In the genomic region with DNA sequence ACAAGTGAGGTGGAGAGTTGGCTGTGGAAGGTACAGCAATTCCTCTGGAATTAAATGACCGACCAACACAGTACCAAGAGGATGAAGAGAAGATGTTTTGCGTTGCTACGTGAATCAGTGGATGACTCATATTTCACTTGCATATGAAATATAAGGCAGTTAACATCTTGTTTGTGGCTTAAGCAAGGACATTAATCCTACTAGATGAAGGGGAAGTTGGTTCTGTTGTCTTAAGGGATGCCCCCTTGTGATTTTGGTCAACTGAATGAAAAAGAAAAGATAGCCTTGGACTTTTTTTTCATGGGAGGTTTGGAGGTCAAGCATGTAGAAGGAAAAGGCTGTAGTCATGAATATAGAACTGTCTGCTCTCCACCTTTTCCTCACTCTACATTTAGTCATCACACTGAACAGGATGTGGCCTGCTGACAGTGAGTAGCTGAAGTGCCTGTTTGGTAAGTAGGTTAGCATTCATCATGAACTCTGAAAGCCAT, we compare ENCODE assay signal across 8 cellular contexts. TPM values are rescaled to one million over a fixed set of nuclear protein-coding genes. Genes with fewer than 3 reads are reported as not detected.
A peak's percentile ranks its signal among the peaks of the same experiment; 100 is the strongest.
DNase-seq lines count a peak whose midpoint lies in the region; ATAC-seq and TF ChIP-seq lines count a peak whose summit lies in the region.

No MANE protein-coding gene starts in this region.

- in situ Hi-C loops in astrocyte of the spinal cord (cut with HindIII; ENCODE audit: low sequenced_read_pairs) = no loop called here

- no peaks in the 10 kb centered on the region for H3K27me3 ChIP-seq in endodermal cell (ENCODE audit: control insufficient read depth, insufficient read depth, low read length, poor library complexity, severe bottlenecking)

- 86 to 92% methylated on average over 1 to 3 of the region's 3 CpGs for WGBS in endodermal cell (ENCODE audit: insufficient coverage in 1 of 2, insufficient read length in 1 of 2), 2 experiments

- no peaks in the 10 kb centered on the region for H3K4me1 ChIP-seq in endodermal cell (ENCODE audit: control insufficient read depth, insufficient read depth, low read length)

- no peaks in the 10 kb centered on the region for H3K9me3 ChIP-seq in endodermal cell (ENCODE audit: control insufficient read depth, low read length)

- H3K27ac Mint-ChIP-seq in naive thymus-derived CD8-positive, alpha-beta T cell = peak overlapping the region in 5 of 10 donors; percentile 17 to 90 (median 72)
- no peak overlapping the region for H3K27ac Mint-ChIP-seq in endodermal cell

- H3K27me3 Mint-ChIP-seq in naive thymus-derived CD8-positive, alpha-beta T cell = peaks cover 0 to 2% (median 0%) of the 10 kb centered on the region in 5 donors
- no peaks in the 10 kb centered on the region for H3K27me3 Mint-ChIP-seq in endodermal cell (ENCODE audit: insufficient read depth)

- H3K4me3 ChIP-seq in astrocyte of the spinal cord (ENCODE audit: low read depth, low read length) (no peak overlapping the region), endodermal cell (ENCODE audit: low read length) (no peak overlapping the region)

- peaks cover 0 to 4% (median 3%) of the 10 kb centered on the region in 3 donors for H3K36me3 Mint-ChIP-seq in naive thymus-derived CD8-positive, alpha-beta T cell
- peaks cover 49% of the 10 kb centered on the region for H3K36me3 Mint-ChIP-seq in endodermal cell (ENCODE audit: low read depth)

- H3K9me3 Mint-ChIP-seq in naive thymus-derived CD8-positive, alpha-beta T cell = no peaks in the 10 kb centered on the region
- no peaks in the 10 kb centered on the region for H3K9me3 Mint-ChIP-seq in endodermal cell

- H3K4me3 Mint-ChIP-seq in naive thymus-derived CD8-positive, alpha-beta T cell = peak overlapping the region in 2 of 10 donors; percentile 5
- H3K4me3 Mint-ChIP-seq in endodermal cell = no peak overlapping the region

- POLR2A ChIA-PET in naive thymus-derived CD8-positive, alpha-beta T cell (lab: Charles Lee) = no interaction called here

- peak; percentile 70 to 78 for ATAC-seq in naive thymus-derived CD8-positive, alpha-beta T cell

- peaks cover 73% of the 10 kb centered on the region for H3K36me3 ChIP-seq in endodermal cell (ENCODE audit: control insufficient read depth, insufficient read depth, low read length)

- H3K27ac ChIP-seq in endodermal cell (ENCODE audit: low read depth, low read length) = no peak overlapping the region

- H3K9ac ChIP-seq in endodermal cell (ENCODE audit: extremely low read depth, low read length, poor library complexity, severe bottlenecking) = no peak overlapping the region

- TF ChIP-seq CTCF in astrocyte of the spinal cord (IDR thresholded peaks at IDR 0.05; ENCODE audit: low read depth, low read length) = no peak
- no peak for TF ChIP-seq CTCF in endodermal cell (conservative IDR thresholded peaks at IDR 0.05)

- peak; percentile 36 for DNase-seq in stimulated activated CD4-positive, alpha-beta T cell treated with anti-CD3 and anti-CD28 coated beads, Interleukin-15, amount 100 ng/mL, for 24 hours
- no peak for DNase-seq in stimulated activated CD4-positive, alpha-beta T cell treated with anti-CD3 and anti-CD28 coated beads, Interleukin-4, amount 100 ng/mL, for 1 hour
- DNase-seq in NCI-H226 (peak; percentile 87), astrocyte of the spinal cord (ENCODE audit: low read depth, low spot score) (peak; percentile 96), middle frontal gyrus (ENCODE audit: extremely low spot score, low spot score) (no peak), endodermal cell (no peak), NCI-H2029 (lab: John Stamatoyannopoulos, UW) (no peak)
- peak in 2 of 10 donors; percentile 4 to 18 for DNase-seq in naive thymus-derived CD8-positive, alpha-beta T cell

- peaks cover 2 to 30% (median 21%) of the 10 kb centered on the region in 4 donors for H3K4me1 Mint-ChIP-seq in naive thymus-derived CD8-positive, alpha-beta T cell
- peaks cover 5% of the 10 kb centered on the region for H3K4me1 Mint-ChIP-seq in endodermal cell

RNA-seq across cellular contexts. Expression of gene VLDLR, which starts 33.9 kb away (rescaled TPM):
- under 1 TPM in 1 of 2 experiments, not detected in 1; 0.16 TPM for total RNA-seq in naive thymus-derived CD8-positive, alpha-beta T cell
- polyA plus RNA-seq in naive thymus-derived CD8-positive, alpha-beta T cell = under 1 TPM in 1 of 3 donors, not detected in 2; 0.35 TPM
- 10 to 100 TPM; 29.5 to 38.7 TPM for total RNA-seq in endodermal cell
- 22.2 TPM for polyA plus RNA-seq in endodermal cell (2013, experiment 1 of 2)
- 19.4 TPM for polyA plus RNA-seq in endodermal cell (2013, experiment 2 of 2)

Comparison
In these comparisons a context has a peak if more than half of its experiments do, and no peak if none do; other contexts are left out.
1. DNase-seq: peak in stimulated activated CD4-positive, alpha-beta T cell treated with anti-CD3 and anti-CD28 coated beads, Interleukin-15, amount 100 ng/mL, for 24 hours (single experiment), NCI-H226 (single experiment) and astrocyte of the spinal cord (single experiment); none in stimulated activated CD4-positive, alpha-beta T cell treated with anti-CD3 and anti-CD28 coated beads, Interleukin-4, amount 100 ng/mL, for 1 hour (single experiment), middle frontal gyrus (single experiment), endodermal cell (single experiment) and NCI-H2029 (single experiment).
2. RNA of gene VLDLR, which starts 33.9 kb away (total RNA-seq): 29.5 to 38.7 TPM in endodermal cell; 0.16 TPM in naive thymus-derived CD8-positive, alpha-beta T cell; every median in the first group is over 10 times any median in the second.